In the genomic region with DNA sequence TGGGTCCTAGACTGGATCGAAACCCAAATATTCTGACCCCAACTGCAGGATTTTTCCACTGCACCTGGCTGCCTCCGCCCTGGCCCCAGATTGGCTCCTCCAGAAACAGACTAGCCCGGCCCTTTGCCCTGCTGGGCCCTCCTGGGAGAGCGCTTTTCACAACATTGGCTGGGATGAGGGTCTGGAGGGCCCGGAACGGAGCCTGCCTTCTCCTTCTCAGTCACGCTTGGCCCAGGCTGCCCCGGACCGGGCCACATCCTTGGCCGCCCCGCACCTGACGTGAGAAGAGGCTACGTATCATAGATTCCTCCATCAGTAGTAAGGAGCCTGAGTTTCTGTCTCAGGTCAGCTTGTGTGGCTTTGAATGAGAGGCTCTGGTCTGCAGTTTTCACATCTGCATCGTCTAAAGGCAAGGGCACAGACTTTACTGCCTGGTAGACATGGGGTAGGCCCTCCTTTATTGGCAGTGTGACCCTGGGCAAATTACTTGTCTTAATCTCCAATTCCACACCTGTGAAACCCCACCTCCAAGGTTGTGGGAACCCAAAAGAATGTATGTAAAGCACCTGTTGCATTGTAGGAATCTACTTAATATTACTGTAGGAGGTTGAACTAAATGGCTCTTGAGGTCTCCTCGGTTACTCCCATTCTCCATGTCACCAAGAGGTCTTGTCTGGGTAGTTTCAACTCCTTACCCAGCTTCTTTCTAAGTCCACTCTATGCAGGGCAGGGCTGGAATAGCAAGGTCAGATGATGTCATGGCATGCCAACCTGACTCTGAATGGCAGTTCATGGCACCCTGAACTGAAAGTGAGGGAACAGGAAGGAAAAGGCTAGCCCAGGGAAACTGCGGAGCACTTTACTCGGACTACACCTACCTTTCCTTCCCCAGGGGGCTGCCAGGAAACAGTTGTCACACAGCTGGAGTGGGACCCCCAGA, we compare ENCODE assay signal across 1 cellular context.
A peak's percentile ranks its signal among the peaks of the same experiment; 100 is the strongest.
TF ChIP-seq lines count a peak whose summit lies in the region.

No MANE protein-coding gene starts in this region.

TF ChIP-seq in HepG2, 621 proteins besides CTCF, POLR2A, EP300 and RAD21 (continues in another document):
- TF ChIP-seq SKIL (CRISPR knock-in tag; IDR thresholded peaks at IDR 0.05; ENCODE audit: borderline replicate concordance) (no peak), ZMYM4 (CRISPR knock-in tag; IDR thresholded peaks at IDR 0.05) (0 out of 2 replicates have a peak, but pooled peaks have one; percentile 21), TMF1 (CRISPR knock-in tag; IDR thresholded peaks at IDR 0.05; ENCODE audit: low read depth) (peak; percentile 72; the same call in 1 of the 2 replicates), ZHX2 (IDR thresholded peaks at IDR 0.05; ENCODE audit: low read depth) (no peak), ZHX2 (CRISPR knock-in tag; IDR thresholded peaks at IDR 0.05; ENCODE audit: borderline replicate concordance) (no peak), ZFP36L1 (CRISPR knock-in tag; IDR thresholded peaks at IDR 0.05) (peak; percentile 72; the same call in 1 of the 2 replicates), MTA1 (CRISPR knock-in tag; IDR thresholded peaks at IDR 0.05; ENCODE audit: borderline replicate concordance) (no peak), SRSF4 (IDR thresholded peaks at IDR 0.05; ENCODE audit: low read depth, low read length, poor library complexity, severe bottlenecking) (no peak), FOXJ3 (CRISPR knock-in tag; IDR thresholded peaks at IDR 0.05; ENCODE audit: borderline replicate concordance) (no peak), ZNF280D (CRISPR knock-in tag; IDR thresholded peaks at IDR 0.05) (no peak), ZNF691 (CRISPR knock-in tag; IDR thresholded peaks at IDR 0.05; ENCODE audit: borderline replicate concordance, low read depth) (peak; percentile 6; the same call in 1 of the 2 replicates), ZFP90 (CRISPR knock-in tag; IDR thresholded peaks at IDR 0.05; ENCODE audit: borderline replicate concordance) (no peak), CC2D1A (CRISPR knock-in tag; IDR thresholded peaks at IDR 0.05) (no peak), NRL (CRISPR knock-in tag; IDR thresholded peaks at IDR 0.05; ENCODE audit: borderline replicate concordance) (no peak), HMGA1 (CRISPR knock-in tag; conservative IDR thresholded peaks at IDR 0.05) (no peak), PHF21A (CRISPR knock-in tag; IDR thresholded peaks at IDR 0.05) (peak; percentile 84), ZNF704 (CRISPR knock-in tag; IDR thresholded peaks at IDR 0.05; ENCODE audit: borderline replicate concordance) (peak; percentile 27; the same call in 1 of the 2 replicates), SSRP1 (CRISPR knock-in tag; IDR thresholded peaks at IDR 0.05) (peak; percentile 71; the same call in 1 of the 2 replicates), ZNF10 (CRISPR knock-in tag; IDR thresholded peaks at IDR 0.05; ENCODE audit: borderline replicate concordance, low read depth) (peak; percentile 35; the same call in 1 of the 2 replicates), ZNF441 (CRISPR knock-in tag; IDR thresholded peaks at IDR 0.05; ENCODE audit: borderline replicate concordance) (peak; percentile 64)
- TF ChIP-seq, protein P1, sequence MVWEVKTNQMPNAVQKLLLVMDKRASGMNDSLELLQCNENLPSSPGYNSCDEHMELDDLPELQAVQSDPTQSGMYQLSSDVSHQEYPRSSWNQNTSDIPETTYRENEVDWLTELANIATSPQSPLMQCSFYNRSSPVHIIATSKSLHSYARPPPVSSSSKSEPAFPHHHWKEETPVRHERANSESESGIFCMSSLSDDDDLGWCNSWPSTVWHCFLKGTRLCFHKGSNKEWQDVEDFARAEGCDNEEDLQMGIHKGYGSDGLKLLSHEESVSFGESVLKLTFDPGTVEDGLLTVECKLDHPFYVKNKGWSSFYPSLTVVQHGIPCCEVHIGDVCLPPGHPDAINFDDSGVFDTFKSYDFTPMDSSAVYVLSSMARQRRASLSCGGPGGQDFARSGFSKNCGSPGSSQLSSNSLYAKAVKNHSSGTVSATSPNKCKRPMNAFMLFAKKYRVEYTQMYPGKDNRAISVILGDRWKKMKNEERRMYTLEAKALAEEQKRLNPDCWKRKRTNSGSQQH (CRISPR knock-in tag; IDR thresholded peaks at IDR 0.05; ENCODE audit: low read depth), result 0 out of 2 replicates have a peak, but pooled peaks have one; percentile 31
- TF ChIP-seq, protein P2, sequence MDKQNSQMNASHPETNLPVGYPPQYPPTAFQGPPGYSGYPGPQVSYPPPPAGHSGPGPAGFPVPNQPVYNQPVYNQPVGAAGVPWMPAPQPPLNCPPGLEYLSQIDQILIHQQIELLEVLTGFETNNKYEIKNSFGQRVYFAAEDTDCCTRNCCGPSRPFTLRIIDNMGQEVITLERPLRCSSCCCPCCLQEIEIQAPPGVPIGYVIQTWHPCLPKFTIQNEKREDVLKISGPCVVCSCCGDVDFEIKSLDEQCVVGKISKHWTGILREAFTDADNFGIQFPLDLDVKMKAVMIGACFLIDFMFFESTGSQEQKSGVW (CRISPR knock-in tag; IDR thresholded peaks at IDR 0.05; ENCODE audit: borderline replicate concordance), result no peak
- TF ChIP-seq, protein P3, sequence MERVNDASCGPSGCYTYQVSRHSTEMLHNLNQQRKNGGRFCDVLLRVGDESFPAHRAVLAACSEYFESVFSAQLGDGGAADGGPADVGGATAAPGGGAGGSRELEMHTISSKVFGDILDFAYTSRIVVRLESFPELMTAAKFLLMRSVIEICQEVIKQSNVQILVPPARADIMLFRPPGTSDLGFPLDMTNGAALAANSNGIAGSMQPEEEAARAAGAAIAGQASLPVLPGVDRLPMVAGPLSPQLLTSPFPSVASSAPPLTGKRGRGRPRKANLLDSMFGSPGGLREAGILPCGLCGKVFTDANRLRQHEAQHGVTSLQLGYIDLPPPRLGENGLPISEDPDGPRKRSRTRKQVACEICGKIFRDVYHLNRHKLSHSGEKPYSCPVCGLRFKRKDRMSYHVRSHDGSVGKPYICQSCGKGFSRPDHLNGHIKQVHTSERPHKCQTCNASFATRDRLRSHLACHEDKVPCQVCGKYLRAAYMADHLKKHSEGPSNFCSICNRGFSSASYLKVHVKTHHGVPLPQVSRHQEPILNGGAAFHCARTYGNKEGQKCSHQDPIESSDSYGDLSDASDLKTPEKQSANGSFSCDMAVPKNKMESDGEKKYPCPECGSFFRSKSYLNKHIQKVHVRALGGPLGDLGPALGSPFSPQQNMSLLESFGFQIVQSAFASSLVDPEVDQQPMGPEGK (CRISPR knock-in tag; IDR thresholded peaks at IDR 0.05), result 0 out of 2 replicates have a peak, but pooled peaks have one; percentile 4
- TF ChIP-seq, protein P4, sequence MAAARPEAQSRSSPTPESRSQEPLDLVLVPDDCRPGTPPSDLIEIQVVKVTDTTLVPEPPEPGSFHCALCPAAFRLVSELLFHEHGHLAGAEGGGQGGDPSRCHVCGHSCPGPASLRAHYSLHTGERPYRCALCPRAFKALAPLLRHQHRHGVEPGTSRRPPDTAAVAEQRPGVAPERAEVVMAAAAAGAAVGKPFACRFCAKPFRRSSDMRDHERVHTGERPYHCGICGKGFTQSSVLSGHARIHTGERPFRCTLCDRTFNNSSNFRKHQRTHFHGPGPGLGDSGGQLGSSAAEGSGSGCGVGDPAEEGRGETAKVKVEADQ (CRISPR knock-in tag; IDR thresholded peaks at IDR 0.05; ENCODE audit: borderline replicate concordance), result no peak
- TF ChIP-seq, protein P5, sequence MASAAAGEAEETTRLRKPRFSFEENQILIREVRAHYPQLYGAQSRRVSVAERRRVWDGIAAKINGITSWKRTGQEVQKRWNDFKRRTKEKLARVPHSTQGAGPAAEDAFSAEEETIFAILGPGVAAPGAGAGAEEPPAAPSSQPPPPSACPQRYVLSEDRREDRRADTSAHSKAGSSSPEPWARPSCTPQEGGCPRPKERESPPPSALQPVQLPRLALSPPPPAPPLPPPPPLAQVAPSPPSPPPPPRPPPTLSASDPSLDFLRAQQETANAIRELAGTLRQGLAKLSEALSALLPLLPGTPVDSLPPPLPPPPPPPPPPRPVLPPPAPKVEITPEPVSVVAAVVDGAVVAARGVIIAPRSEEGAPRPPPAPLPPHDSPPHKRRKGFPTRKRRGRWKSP (CRISPR knock-in tag; IDR thresholded peaks at IDR 0.05), result 0 out of 2 replicates have a peak, but pooled peaks have one; percentile 47
